In the genomic region with DNA sequence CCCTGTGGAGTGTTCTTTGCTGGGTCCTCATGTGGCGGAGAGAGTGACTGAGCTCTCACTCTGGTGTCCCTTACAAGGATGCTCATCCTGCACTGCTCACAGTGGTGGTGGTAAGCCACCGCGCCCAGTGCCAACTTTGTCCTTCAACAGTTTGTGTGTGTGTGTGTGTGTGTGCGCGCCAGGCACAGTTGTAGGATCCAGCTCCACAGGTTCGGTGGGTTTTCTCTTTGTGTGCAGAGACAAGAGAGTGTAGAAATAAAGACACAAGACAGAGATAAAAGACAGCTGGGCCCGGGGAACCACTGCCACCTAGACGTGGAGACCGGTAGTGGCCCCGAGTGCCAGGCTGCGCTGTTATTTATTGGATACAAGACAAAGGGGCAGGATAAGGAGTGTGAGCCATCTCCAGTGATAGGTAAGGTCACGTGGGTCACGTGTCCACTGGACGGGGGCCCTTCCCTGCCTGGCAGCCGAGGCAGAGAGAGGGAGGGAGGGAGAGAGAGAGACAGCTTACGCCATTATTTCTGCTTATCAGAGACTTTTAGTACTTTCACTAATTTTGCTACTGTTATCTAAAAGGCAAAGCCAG, we compare ENCODE assay signal across 1 cellular context.
TF ChIP-seq lines count a peak whose summit lies in the region.
"Not testable (repeated sequence)": the region's sequence is repeated elsewhere in the genome, so short reads cannot be mapped to it uniquely, and the experiment has no call there.

No MANE protein-coding gene starts in this region.

TF ChIP-seq in K562, 482 proteins besides CTCF, POLR2A, EP300 and RAD21 (continues in another document):
- TF ChIP-seq, protein P1, sequence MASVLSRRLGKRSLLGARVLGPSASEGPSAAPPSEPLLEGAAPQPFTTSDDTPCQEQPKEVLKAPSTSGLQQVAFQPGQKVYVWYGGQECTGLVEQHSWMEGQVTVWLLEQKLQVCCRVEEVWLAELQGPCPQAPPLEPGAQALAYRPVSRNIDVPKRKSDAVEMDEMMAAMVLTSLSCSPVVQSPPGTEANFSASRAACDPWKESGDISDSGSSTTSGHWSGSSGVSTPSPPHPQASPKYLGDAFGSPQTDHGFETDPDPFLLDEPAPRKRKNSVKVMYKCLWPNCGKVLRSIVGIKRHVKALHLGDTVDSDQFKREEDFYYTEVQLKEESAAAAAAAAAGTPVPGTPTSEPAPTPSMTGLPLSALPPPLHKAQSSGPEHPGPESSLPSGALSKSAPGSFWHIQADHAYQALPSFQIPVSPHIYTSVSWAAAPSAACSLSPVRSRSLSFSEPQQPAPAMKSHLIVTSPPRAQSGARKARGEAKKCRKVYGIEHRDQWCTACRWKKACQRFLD (CRISPR knock-in tag; IDR thresholded peaks at IDR 0.05): peak; percentile 65; the same call in 1 of the 2 replicates
- TF ChIP-seq TRIM24 (IDR thresholded peaks at IDR 0.05) (0 out of 4 replicates have a peak, but pooled peaks have one; percentile 26 to 30), L3MBTL2 (IDR thresholded peaks at IDR 0.05) (peak; percentile 50), MAX (CRISPR knock-in tag; IDR thresholded peaks at IDR 0.05) (peak; percentile 64; the same call in 1 of the 2 replicates), CTBP1 (IDR thresholded peaks at IDR 0.05; ENCODE audit: borderline replicate concordance) (peak; percentile 92), KLF16 (IDR thresholded peaks at IDR 0.05) (0 out of 2 replicates have a peak, but pooled peaks have one; percentile 28), MAZ (CRISPR knock-in tag; conservative IDR thresholded peaks at IDR 0.05 in 1 of 2, IDR thresholded peaks at IDR 0.05 in 1 of 2) (peak; percentile 37 to 53; a peak in 2 of 4 replicates), PKNOX1 (IDR thresholded peaks at IDR 0.05) (peak; percentile 84), GATA2 (CRISPR knock-in tag; IDR thresholded peaks at IDR 0.05) (0 out of 2 replicates have a peak, but pooled peaks have one; percentile 35), HDAC1 (IDR thresholded peaks at IDR 0.05) (peak in 1 of 2 experiments; percentile 56; a peak in 2 of 4 replicates), BHLHE40 (IDR thresholded peaks at IDR 0.05; ENCODE audit: low read length) (peak; percentile 84), FOSL1 (tag; conservative IDR thresholded peaks at IDR 0.05) (0 out of 2 replicates have a peak, but pooled peaks have one; percentile 38), BRD9 (IDR thresholded peaks at IDR 0.05; ENCODE audit: low read depth, partially characterized antibody) (peak; percentile 62), HMGXB4 (CRISPR knock-in tag; IDR thresholded peaks at IDR 0.05) (0 out of 2 replicates have a peak, but pooled peaks have one; percentile 55), LEF1 (IDR thresholded peaks at IDR 0.05) (peak; percentile 75; the same call in 1 of the 2 replicates), TOE1 (IDR thresholded peaks at IDR 0.05; ENCODE audit: borderline replicate concordance) (peak; percentile 94), EP400 (IDR thresholded peaks at IDR 0.05) (peak; percentile 56; the same call in 1 of the 2 replicates)
- TF ChIP-seq, protein P2, sequence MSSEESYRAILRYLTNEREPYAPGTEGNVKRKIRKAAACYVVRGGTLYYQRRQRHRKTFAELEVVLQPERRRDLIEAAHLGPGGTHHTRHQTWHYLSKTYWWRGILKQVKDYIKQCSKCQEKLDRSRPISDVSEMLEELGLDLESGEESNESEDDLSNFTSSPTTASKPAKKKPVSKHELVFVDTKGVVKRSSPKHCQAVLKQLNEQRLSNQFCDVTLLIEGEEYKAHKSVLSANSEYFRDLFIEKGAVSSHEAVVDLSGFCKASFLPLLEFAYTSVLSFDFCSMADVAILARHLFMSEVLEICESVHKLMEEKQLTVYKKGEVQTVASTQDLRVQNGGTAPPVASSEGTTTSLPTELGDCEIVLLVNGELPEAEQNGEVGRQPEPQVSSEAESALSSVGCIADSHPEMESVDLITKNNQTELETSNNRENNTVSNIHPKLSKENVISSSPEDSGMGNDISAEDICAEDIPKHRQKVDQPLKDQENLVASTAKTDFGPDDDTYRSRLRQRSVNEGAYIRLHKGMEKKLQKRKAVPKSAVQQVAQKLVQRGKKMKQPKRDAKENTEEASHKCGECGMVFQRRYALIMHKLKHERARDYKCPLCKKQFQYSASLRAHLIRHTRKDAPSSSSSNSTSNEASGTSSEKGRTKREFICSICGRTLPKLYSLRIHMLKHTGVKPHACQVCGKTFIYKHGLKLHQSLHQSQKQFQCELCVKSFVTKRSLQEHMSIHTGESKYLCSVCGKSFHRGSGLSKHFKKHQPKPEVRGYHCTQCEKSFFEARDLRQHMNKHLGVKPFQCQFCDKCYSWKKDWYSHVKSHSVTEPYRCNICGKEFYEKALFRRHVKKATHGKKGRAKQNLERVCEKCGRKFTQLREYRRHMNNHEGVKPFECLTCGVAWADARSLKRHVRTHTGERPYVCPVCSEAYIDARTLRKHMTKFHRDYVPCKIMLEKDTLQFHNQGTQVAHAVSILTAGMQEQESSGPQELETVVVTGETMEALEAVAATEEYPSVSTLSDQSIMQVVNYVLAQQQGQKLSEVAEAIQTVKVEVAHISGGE (CRISPR knock-in tag; IDR thresholded peaks at IDR 0.05): peak in 1 of 3 experiments; percentile 79; a peak in 1 of 6 replicates
- TF ChIP-seq, protein P3, sequence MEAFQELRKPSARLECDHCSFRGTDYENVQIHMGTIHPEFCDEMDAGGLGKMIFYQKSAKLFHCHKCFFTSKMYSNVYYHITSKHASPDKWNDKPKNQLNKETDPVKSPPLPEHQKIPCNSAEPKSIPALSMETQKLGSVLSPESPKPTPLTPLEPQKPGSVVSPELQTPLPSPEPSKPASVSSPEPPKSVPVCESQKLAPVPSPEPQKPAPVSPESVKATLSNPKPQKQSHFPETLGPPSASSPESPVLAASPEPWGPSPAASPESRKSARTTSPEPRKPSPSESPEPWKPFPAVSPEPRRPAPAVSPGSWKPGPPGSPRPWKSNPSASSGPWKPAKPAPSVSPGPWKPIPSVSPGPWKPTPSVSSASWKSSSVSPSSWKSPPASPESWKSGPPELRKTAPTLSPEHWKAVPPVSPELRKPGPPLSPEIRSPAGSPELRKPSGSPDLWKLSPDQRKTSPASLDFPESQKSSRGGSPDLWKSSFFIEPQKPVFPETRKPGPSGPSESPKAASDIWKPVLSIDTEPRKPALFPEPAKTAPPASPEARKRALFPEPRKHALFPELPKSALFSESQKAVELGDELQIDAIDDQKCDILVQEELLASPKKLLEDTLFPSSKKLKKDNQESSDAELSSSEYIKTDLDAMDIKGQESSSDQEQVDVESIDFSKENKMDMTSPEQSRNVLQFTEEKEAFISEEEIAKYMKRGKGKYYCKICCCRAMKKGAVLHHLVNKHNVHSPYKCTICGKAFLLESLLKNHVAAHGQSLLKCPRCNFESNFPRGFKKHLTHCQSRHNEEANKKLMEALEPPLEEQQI (IDR thresholded peaks at IDR 0.05): peak; percentile 24; the same call in 1 of the 2 replicates
- TF ChIP-seq TOE1 (CRISPR knock-in tag; IDR thresholded peaks at IDR 0.05; ENCODE audit: borderline replicate concordance, low read depth): not testable (repeated sequence)
- TF ChIP-seq, protein P4, sequence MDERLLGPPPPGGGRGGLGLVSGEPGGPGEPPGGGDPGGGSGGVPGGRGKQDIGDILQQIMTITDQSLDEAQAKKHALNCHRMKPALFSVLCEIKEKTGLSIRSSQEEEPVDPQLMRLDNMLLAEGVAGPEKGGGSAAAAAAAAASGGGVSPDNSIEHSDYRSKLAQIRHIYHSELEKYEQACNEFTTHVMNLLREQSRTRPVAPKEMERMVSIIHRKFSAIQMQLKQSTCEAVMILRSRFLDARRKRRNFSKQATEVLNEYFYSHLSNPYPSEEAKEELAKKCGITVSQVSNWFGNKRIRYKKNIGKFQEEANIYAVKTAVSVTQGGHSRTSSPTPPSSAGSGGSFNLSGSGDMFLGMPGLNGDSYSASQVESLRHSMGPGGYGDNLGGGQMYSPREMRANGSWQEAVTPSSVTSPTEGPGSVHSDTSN (CRISPR knock-in tag; IDR thresholded peaks at IDR 0.05; ENCODE audit: low read depth): not testable (repeated sequence)
- TF ChIP-seq, protein P4 (tag; conservative IDR thresholded peaks at IDR 0.05; ENCODE audit: low read depth): peak; percentile 87
- TF ChIP-seq, protein P5, sequence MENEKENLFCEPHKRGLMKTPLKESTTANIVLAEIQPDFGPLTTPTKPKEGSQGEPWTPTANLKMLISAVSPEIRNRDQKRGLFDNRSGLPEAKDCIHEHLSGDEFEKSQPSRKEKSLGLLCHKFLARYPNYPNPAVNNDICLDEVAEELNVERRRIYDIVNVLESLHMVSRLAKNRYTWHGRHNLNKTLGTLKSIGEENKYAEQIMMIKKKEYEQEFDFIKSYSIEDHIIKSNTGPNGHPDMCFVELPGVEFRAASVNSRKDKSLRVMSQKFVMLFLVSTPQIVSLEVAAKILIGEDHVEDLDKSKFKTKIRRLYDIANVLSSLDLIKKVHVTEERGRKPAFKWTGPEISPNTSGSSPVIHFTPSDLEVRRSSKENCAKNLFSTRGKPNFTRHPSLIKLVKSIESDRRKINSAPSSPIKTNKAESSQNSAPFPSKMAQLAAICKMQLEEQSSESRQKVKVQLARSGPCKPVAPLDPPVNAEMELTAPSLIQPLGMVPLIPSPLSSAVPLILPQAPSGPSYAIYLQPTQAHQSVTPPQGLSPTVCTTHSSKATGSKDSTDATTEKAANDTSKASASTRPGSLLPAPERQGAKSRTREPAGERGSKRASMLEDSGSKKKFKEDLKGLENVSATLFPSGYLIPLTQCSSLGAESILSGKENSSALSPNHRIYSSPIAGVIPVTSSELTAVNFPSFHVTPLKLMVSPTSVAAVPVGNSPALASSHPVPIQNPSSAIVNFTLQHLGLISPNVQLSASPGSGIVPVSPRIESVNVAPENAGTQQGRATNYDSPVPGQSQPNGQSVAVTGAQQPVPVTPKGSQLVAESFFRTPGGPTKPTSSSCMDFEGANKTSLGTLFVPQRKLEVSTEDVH (IDR thresholded peaks at IDR 0.05; ENCODE audit: low read depth, partially characterized antibody): peak; percentile 53
